34 cellular contexts compared by ENCODE assay signal in the genomic region with DNA sequence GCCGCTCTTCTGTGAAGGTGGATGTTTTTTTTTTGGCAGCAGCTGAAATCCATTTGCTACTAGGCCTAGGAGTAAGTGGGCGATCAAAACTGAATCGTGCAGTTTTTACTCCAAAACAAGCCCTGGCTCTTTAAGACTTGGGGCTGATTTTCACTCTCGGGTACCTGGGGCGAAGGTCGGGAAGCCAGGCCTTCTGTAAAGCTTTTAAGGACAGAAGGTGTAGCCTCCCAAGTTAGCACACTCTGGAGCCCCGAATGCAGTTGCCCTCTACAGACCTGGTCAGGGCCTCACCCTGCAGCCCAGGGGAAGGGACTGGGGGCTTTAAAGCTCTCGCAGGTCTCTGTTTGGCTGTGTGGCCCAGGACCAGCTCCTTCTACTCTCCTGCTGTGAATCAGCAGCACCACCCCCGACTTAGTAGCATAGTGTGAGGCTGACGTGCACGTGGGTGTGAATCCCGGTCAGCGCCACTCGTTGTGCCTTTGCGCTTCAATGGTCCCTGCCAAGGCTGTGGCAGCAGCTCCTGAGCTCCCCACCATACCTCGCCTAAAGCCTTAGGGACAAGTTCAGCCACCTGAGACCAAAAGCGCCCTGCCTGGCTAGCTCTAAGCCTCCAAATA. TPM values are rescaled to one million over a fixed set of nuclear protein-coding genes. Genes with fewer than 3 reads are reported as not detected.
A peak's percentile ranks its signal among the peaks of the same experiment; 100 is the strongest.
DNase-seq lines count a peak whose midpoint lies in the region; ATAC-seq and TF ChIP-seq lines count a peak whose summit lies in the region.
"Had no signal": no experiment of that assay in that cellular context is flagged by ENCODE, and none has a peak within 500 bp of the region (broad histone marks: within the 10 kb centered on the region; RNA-seq: fewer than 3 reads in every experiment).

No MANE protein-coding gene starts in this region.

- H3K4me3 ChIP-seq in right cardiac atrium (ENCODE audit: low read length) = no peak overlapping the region
- H3K4me3 ChIP-seq in hepatocyte = no peak overlapping the region
- no peak overlapping the region for H3K4me3 ChIP-seq in HAP-1
- H3K4me3 ChIP-seq: cardiac muscle cell, coronary artery, esophagus squamous epithelium, GM23248, left ventricle myocardium inferior, suprapubic skin had no signal

- H3K79me2 ChIP-seq in hepatocyte = no peaks in the 10 kb centered on the region

- DNase-seq in Right ventricle myocardium superior (peak; percentile 26), right cardiac atrium (no peak), hepatocyte (ENCODE audit: low spot score) (peak; percentile 41), ecto neural progenitor cell (ENCODE audit: low spot score) (no peak), activated gamma-delta T cell treated with Interleukin-2 at 50 U/mL for 16 hours (no peak), HAP-1 (ENCODE audit: low spot score in 2 of 2) (no peak), SKM-1 (lab: John Stamatoyannopoulos, UW; ENCODE audit: unreplicated experiment) (no peak)
- DNase-seq: activated effector memory CD4-positive, alpha-beta T cell treated with Interleukin-2 at 50 U/mL for 16 hours; activated naive CD8-positive, alpha-beta T cell treated with anti-CD3 and anti-CD28 coated beads for 36 hours; activated T-cell treated with anti-CD3 and anti-CD28 coated beads for 4 hours; CD4-positive, alpha-beta memory T cell; esophagus squamous epithelium; GM23248; hippocampal formation; left ventricle myocardium inferior; NCI-H1092 treated with DMSO at 0.1 percent for 48 hours; NCI-H187; stimulated activated CD4-positive, alpha-beta T cell treated with anti-CD3 and anti-CD28 coated beads, Interleukin-4, amount 100 ng/mL, for 4 hours had no signal

- H4K20me1 ChIP-seq in hepatocyte (ENCODE audit: insufficient read depth, poor library complexity, severe bottlenecking) = no peaks in the 10 kb centered on the region

- no peaks in the 10 kb centered on the region for H3K9me3 ChIP-seq in right cardiac atrium (ENCODE audit: control insufficient read depth, low read length)
- H3K9me3 ChIP-seq in hepatocyte (ENCODE audit: low read depth) = no peaks in the 10 kb centered on the region
- no peaks in the 10 kb centered on the region for H3K9me3 ChIP-seq in HAP-1
- H3K9me3 ChIP-seq: esophagus squamous epithelium, left ventricle myocardium inferior, suprapubic skin had no signal

- no peak overlapping the region for H3K4me2 ChIP-seq in hepatocyte

- peaks cover 5% of the 10 kb centered on the region for H3K27me3 Mint-ChIP-seq in nephron (ENCODE audit: low read depth)
- H3K27me3 Mint-ChIP-seq: activated naive CD8-positive, alpha-beta T cell treated with anti-CD3 and anti-CD28 coated beads for 36 hours; CD4-positive, alpha-beta memory T cell had no signal

- no peak overlapping the region for H3K27ac ChIP-seq in right cardiac atrium (ENCODE audit: low read length)
- peak overlapping the region; percentile 22 for H3K27ac ChIP-seq in hepatocyte
- H3K27ac ChIP-seq: cardiac muscle cell, coronary artery, esophagus squamous epithelium, GM23248, left ventricle myocardium inferior, suprapubic skin had no signal

- H3K4me3 Mint-ChIP-seq in nephron = no peak overlapping the region
- H3K4me3 Mint-ChIP-seq: activated naive CD8-positive, alpha-beta T cell treated with anti-CD3 and anti-CD28 coated beads for 36 hours; natural killer cell treated with Interleukin-12 subunit alpha and Interleukin-12 subunit beta and Interleukin-15 and Interleukin-18, amount 100 ng/mL, for 72 hours; stimulated activated memory B cell treated with anti-CD40 and anti-IgM and Interleukin-4, amounts not matched to agents 10 μg/mL and 1 μg/mL and 100 μg/mL, for 72 hours had no signal

- peaks cover 26% of the 10 kb centered on the region for H3K4me1 Mint-ChIP-seq in nephron

- ATAC-seq in Right ventricle myocardium superior (ENCODE audit: poor library complexity) (no peak), right cardiac atrium (no peak)
- ATAC-seq: activated CD4-positive, CD25-positive, alpha-beta regulatory T cell treated with anti-CD3 and anti-CD28 coated beads, Interleukin-2, amount 50 U/mL, for 24 hours; natural killer cell treated with Interleukin-12 subunit alpha and Interleukin-12 subunit beta and Interleukin-15 and Interleukin-18, amount 100 ng/mL, for 72 hours; sciatic nerve; stimulated activated memory B cell treated with anti-CD40 and anti-IgM and Interleukin-4, amounts not matched to agents 10 μg/mL and 1 μg/mL and 100 μg/mL, for 72 hours had no signal

- in situ Hi-C loops in HAP-1 (cut with MboI; ENCODE audit: low sequenced_read_pairs) = no loop called here

- H3K36me3 ChIP-seq in hepatocyte (replicated peaks; ENCODE audit: insufficient read depth, low read depth) (no peaks in the 10 kb centered on the region), HAP-1 (replicated peaks) (no peaks in the 10 kb centered on the region)
- H3K36me3 ChIP-seq: cardiac muscle cell, esophagus squamous epithelium, left ventricle myocardium inferior, suprapubic skin had no signal

- no peaks in the 10 kb centered on the region for H3K9me3 Mint-ChIP-seq in nephron
- H3K9me3 Mint-ChIP-seq: activated naive CD8-positive, alpha-beta T cell treated with anti-CD3 and anti-CD28 coated beads for 36 hours; CD4-positive, alpha-beta memory T cell; natural killer cell treated with Interleukin-12 subunit alpha and Interleukin-12 subunit beta and Interleukin-15 and Interleukin-18, amount 100 ng/mL, for 72 hours; stimulated activated memory B cell treated with anti-CD40 and anti-IgM and Interleukin-4, amounts not matched to agents 10 μg/mL and 1 μg/mL and 100 μg/mL, for 72 hours had no signal

- intact Hi-C loops in Right ventricle myocardium superior (cut with DNase I) (no loop called here), right cardiac atrium (cut with DNase I) (no loop called here)

- WGBS in right cardiac atrium = 88% methylated on average over 17 of the region's 17 CpGs
- WGBS in hepatocyte (ENCODE audit: low lambda C conversion rate, missing lambda C conversion rate) = 55% methylated on average over 17 of the region's 17 CpGs

- no peak overlapping the region for H2AFZ ChIP-seq in hepatocyte
- H2AFZ ChIP-seq: GM23248 had no signal

- no peaks in the 10 kb centered on the region for H3K4me1 ChIP-seq in right cardiac atrium (ENCODE audit: control insufficient read depth, insufficient read depth, low read length)
- H3K4me1 ChIP-seq in hepatocyte (ENCODE audit: insufficient read depth) = peaks cover 19% of the 10 kb centered on the region
- H3K4me1 ChIP-seq in HAP-1 = no peaks in the 10 kb centered on the region
- H3K4me1 ChIP-seq: esophagus squamous epithelium, left ventricle myocardium inferior, suprapubic skin had no signal

- TF ChIP-seq CTCF in hepatocyte (IDR thresholded peaks at IDR 0.05; ENCODE audit: poor library complexity) (no peak), nephron (IDR thresholded peaks at IDR 0.05; ENCODE audit: unreplicated experiment in 3 of 3) (no peak)

- peak overlapping the region in 2 of 3 experiments; percentile 59 to 61 for H3K27ac Mint-ChIP-seq in nephron
- H3K27ac Mint-ChIP-seq: activated naive CD8-positive, alpha-beta T cell treated with anti-CD3 and anti-CD28 coated beads for 36 hours; stimulated activated memory B cell treated with anti-CD40 and anti-IgM and Interleukin-4, amounts not matched to agents 10 μg/mL and 1 μg/mL and 100 μg/mL, for 72 hours had no signal

- H3K27me3 ChIP-seq in right cardiac atrium (ENCODE audit: control insufficient read depth, insufficient read depth) (no peaks in the 10 kb centered on the region), hepatocyte (no peaks in the 10 kb centered on the region), HAP-1 (ENCODE audit: low read depth) (no peaks in the 10 kb centered on the region)
- H3K27me3 ChIP-seq: cardiac muscle cell, suprapubic skin had no signal

- H3K36me3 Mint-ChIP-seq in nephron (ENCODE audit: low read depth) = no peaks in the 10 kb centered on the region
- H3K36me3 Mint-ChIP-seq: activated naive CD8-positive, alpha-beta T cell treated with anti-CD3 and anti-CD28 coated beads for 36 hours; CD4-positive, alpha-beta memory T cell; natural killer cell treated with Interleukin-12 subunit alpha and Interleukin-12 subunit beta and Interleukin-15 and Interleukin-18, amount 100 ng/mL, for 72 hours; stimulated activated memory B cell treated with anti-CD40 and anti-IgM and Interleukin-4, amounts not matched to agents 10 μg/mL and 1 μg/mL and 100 μg/mL, for 72 hours had no signal

- no peaks in the 10 kb centered on the region for H3K9me2 ChIP-seq in hepatocyte (replicated peaks; ENCODE audit: insufficient read depth)

RNA-seq across cellular contexts. Expression of gene TMEM235, which starts 49.9 kb away (rescaled TPM):
- not detected for total RNA-seq in Right ventricle myocardium superior
- not detected for total RNA-seq in right cardiac atrium
- polyA plus RNA-seq in right cardiac atrium = not detected
- 0.27 TPM in 1 of 2 replicates, not detected in the other for total RNA-seq in hepatocyte
- 0.21 and 0.30 TPM in 2 replicates for polyA plus RNA-seq in hepatocyte
- total RNA-seq: A172; activated naive CD8-positive, alpha-beta T cell treated with anti-CD3 and anti-CD28 coated beads for 36 hours; aorta; CD4-positive, alpha-beta memory T cell; frontal cortex; GM23248; left ventricle myocardium inferior; mononuclear cell; natural killer cell treated with Interleukin-12 subunit alpha and Interleukin-12 subunit beta and Interleukin-15 and Interleukin-18, amount 100 ng/mL, for 72 hours; RPMI7951; sciatic nerve; SK-MEL-5; suprapubic skin; T-helper 1 cell treated with Interleukin-12 subunit alpha and Interleukin-12 subunit beta and Interleukin-4 antibody, amounts not matched to agents 30 ng/mL and 1 ng/mL, for 36 hours; urinary bladder had no signal
- polyA plus RNA-seq: aorta; CD4-positive, alpha-beta memory T cell; GM23248; urinary bladder had no signal

Comparison
In these comparisons a context has a peak if more than half of its experiments do, and no peak if none do; other contexts are left out.
1. DNase-seq: peak in Right ventricle myocardium superior (single experiment) and hepatocyte (single experiment); none in right cardiac atrium (0 of 3), ecto neural progenitor cell (single experiment), activated gamma-delta T cell treated with Interleukin-2 at 50 U/mL for 16 hours (single experiment), HAP-1 (0 of 2) and SKM-1 (single experiment).